22 cellular contexts compared by ENCODE assay signal in the genomic region with DNA sequence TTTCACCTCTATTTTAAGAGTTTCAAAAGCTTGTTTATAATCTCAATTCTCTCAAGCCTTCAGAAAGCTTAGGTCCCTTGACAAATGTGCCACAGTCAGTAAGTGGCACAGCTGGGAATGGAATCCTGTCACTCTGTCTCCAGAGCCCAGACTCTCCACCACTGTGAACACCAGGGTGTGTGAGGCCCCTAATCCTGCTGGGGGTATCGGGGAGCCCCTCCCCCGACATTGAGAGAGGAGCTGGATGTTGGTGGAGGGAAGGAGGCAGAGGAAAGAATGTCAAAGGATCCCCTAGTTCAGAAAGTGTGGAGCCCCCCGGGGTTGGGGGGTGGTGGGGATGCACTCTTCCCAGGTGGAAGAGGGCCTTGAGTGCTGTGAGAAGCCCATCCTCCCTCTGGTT.
DNase-seq lines count a peak whose midpoint lies in the region; ATAC-seq, FAIRE-seq and TF ChIP-seq lines count a peak whose summit lies in the region.
"Had no signal": no experiment of that assay in that cellular context is flagged by ENCODE, and none has a peak within 500 bp of the region (broad histone marks: within the 10 kb centered on the region; RNA-seq: fewer than 3 reads in every experiment).

No MANE protein-coding gene starts in this region.

- no TSS peak for BruUV-seq in GM12878 (replicated peaks; lab: Mats Ljungman, UMichigan)

- H3K9me3 Mint-ChIP-seq in stimulated activated naive B cell treated with anti-CD40 and anti-IgM and Interleukin-4, amounts not matched to agents 10 μg/mL and 1 μg/mL and 100 μg/mL, for 72 hours, result peaks cover 6 to 8% of the 10 kb centered on the region in 2 donors
- H3K9me3 Mint-ChIP-seq in CD4-positive, alpha-beta memory T cell, result peaks cover 0 to 6% (median 0%) of the 10 kb centered on the region in 8 donors
- H3K9me3 Mint-ChIP-seq: HFFc6 had no signal

- no peaks in the 10 kb centered on the region for H3K9me3 ChIP-seq in OCI-LY3 (ENCODE audit: insufficient read depth, low read length)
- H3K9me3 ChIP-seq in GM12878 (replicated peaks; ENCODE audit: control insufficient read depth, insufficient read depth, low read length), result no peaks in the 10 kb centered on the region
- no peaks in the 10 kb centered on the region for H3K9me3 ChIP-seq in CD4-positive, alpha-beta memory T cell (ENCODE audit: control insufficient read depth in 1 of 2, low read length in 2 of 2)
- H3K9me3 ChIP-seq: Caco-2, HAP-1 had no signal

- H3K79me2 ChIP-seq in OCI-LY3 (ENCODE audit: low read length) (no peaks in the 10 kb centered on the region), GM12878 (ENCODE audit: control insufficient read depth, insufficient read depth, low read length) (no peaks in the 10 kb centered on the region)

- SMC1A ChIA-PET in GM12878 (lab: Charles Lee; ENCODE audit: uncharacterized antibody, unreplicated experiment), result interaction anchor here (0.7 to 2.4 kb wide), 5 partner anchors 14 to 359 kb away, joined by 3 to 10 read pairs (median 3); no protein-coding TSS in a partner anchor

- 0% methylated on average over 3 of the region's 3 CpGs for WGBS in GM12878 (ENCODE audit: insufficient coverage, insufficient replicate concordance, low lambda C conversion rate, missing lambda C conversion rate)

- H3K36me3 ChIP-seq in OCI-LY3 (replicated peaks; ENCODE audit: low read depth, low read length), result no peaks in the 10 kb centered on the region
- H3K36me3 ChIP-seq in GM12878 (ENCODE audit: control insufficient read depth in 2 of 2, insufficient read depth in 2 of 2, low read length in 1 of 2), result no peaks in the 10 kb centered on the region
- no peaks in the 10 kb centered on the region for H3K36me3 ChIP-seq in CD4-positive, alpha-beta memory T cell (ENCODE audit: insufficient read depth, low read length)
- H3K36me3 ChIP-seq: HAP-1 had no signal

- no peak for TF ChIP-seq EP300 in GM12878 (IDR thresholded peaks at IDR 0.05; ENCODE audit: borderline replicate concordance in 1 of 2, control insufficient read depth in 1 of 2, low read depth in 2 of 2, low read length in 2 of 2)

- ATAC-seq in GM12878, result peak; percentile 16
- no peak for ATAC-seq in stimulated activated naive B cell treated with anti-CD40 and anti-IgM and Interleukin-4, amounts not matched to agents 10 μg/mL and 1 μg/mL and 100 μg/mL, for 72 hours (replicated peaks)
- ATAC-seq: CD8-positive, alpha-beta T cell had no signal

- in situ Hi-C loops in GM12878 (cut with MboI), result no loop called here

- H3K27me3 Mint-ChIP-seq in stimulated activated naive B cell treated with anti-CD40 and anti-IgM and Interleukin-4, amounts not matched to agents 10 μg/mL and 1 μg/mL and 100 μg/mL, for 72 hours, result no peaks in the 10 kb centered on the region
- peaks cover 0 to 6% of the 10 kb centered on the region in 2 donors for H3K27me3 Mint-ChIP-seq in CD4-positive, alpha-beta memory T cell
- H3K27me3 Mint-ChIP-seq: B cell had no signal

- peak overlapping the region; percentile 60 for H3K4me2 ChIP-seq in OCI-LY3 (ENCODE audit: low read length)
- H3K4me2 ChIP-seq in GM12878 (ENCODE audit: control insufficient read depth, insufficient read depth), result no peak overlapping the region

- TF ChIP-seq RAD21 in GM12878 (IDR thresholded peaks at IDR 0.05; ENCODE audit: insufficient read depth, low read depth, low read length), result no peak

- CTCF ChIA-PET in GM12878 (lab: Yijun Ruan, JAX), result interaction anchor here (0.6 to 1.3 kb wide), 2 partner anchors 10 to 150 kb away, joined by 3 read pairs; no protein-coding TSS in a partner anchor
- CTCF ChIA-PET in CD4-positive, alpha-beta memory T cell (lab: Charles Lee; ENCODE audit: partially characterized antibody), result no interaction called here

- H3K4me3 ChIP-seq in OCI-LY3 (ENCODE audit: low read length), result peak overlapping the region; percentile 49
- no peak overlapping the region for H3K4me3 ChIP-seq in GM12878
- no peak overlapping the region for H3K4me3 ChIP-seq in CD4-positive, alpha-beta memory T cell (ENCODE audit: low read length in 2 of 2)
- H3K4me3 ChIP-seq: HAP-1 had no signal

- peaks cover 21 to 41% of the 10 kb centered on the region in 2 donors for H3K4me1 Mint-ChIP-seq in stimulated activated naive B cell treated with anti-CD40 and anti-IgM and Interleukin-4, amounts not matched to agents 10 μg/mL and 1 μg/mL and 100 μg/mL, for 72 hours
- no peaks in the 10 kb centered on the region for H3K4me1 Mint-ChIP-seq in CD4-positive, alpha-beta memory T cell

- intact Hi-C loops in GM12878 (cut with micrococcal nuclease; ENCODE audit: unreplicated experiment), result no loop called here
- intact Hi-C loops in CD4-positive, alpha-beta memory T cell (cut with micrococcal nuclease), result no loop called here

- DNase-seq in DMS 273 (lab: John Stamatoyannopoulos, UW; ENCODE audit: unreplicated experiment), result peak; percentile 42
- no peak for DNase-seq in DMS 273 treated with DMSO at 0.1 percent for 48 hours (lab: John Stamatoyannopoulos, UW)
- DNase-seq in GM12878 (ENCODE audit: low read depth, low spot score), result no peak
- DNase-seq in stimulated activated naive B cell treated with anti-CD40 and anti-IgM and Interleukin-4, amounts not matched to agents 10 μg/mL and 1 μg/mL and 100 μg/mL, for 72 hours, result no peak
- no peak for DNase-seq in midbrain (lab: John Stamatoyannopoulos, UW)
- no peak for DNase-seq in CD4-positive, alpha-beta memory T cell
- DNase-seq in activated gamma-delta T cell treated with Interleukin-2 at 50 U/mL for 16 hours, result no peak
- DNase-seq: C1 segment of cervical spinal cord; Caco-2; CD8-positive, alpha-beta T cell; DMS53; DMS79 treated with DMSO at 0.1 percent for 48 hours; GF-D8; GOT3; HFFc6 had no signal

- peaks cover 33% of the 10 kb centered on the region for H3K4me1 ChIP-seq in OCI-LY3 (ENCODE audit: low read length)
- H3K4me1 ChIP-seq in GM12878 (ENCODE audit: control insufficient read depth, insufficient read depth, low read length), result no peaks in the 10 kb centered on the region
- H3K4me1 ChIP-seq in CD4-positive, alpha-beta memory T cell (ENCODE audit: insufficient read depth, low read length), result no peaks in the 10 kb centered on the region
- H3K4me1 ChIP-seq: Caco-2, HAP-1 had no signal

- H3K27me3 ChIP-seq in OCI-LY3 (ENCODE audit: low read depth, low read length) (peaks cover 19% of the 10 kb centered on the region), GM12878 (replicated peaks in 1 of 2; ENCODE audit: control insufficient read depth in 2 of 2, insufficient read depth in 2 of 2, low read length in 1 of 2) (no peaks in the 10 kb centered on the region)
- no peaks in the 10 kb centered on the region for H3K27me3 ChIP-seq in CD4-positive, alpha-beta memory T cell (ENCODE audit: insufficient read depth, low read length)

- no peak for FAIRE-seq in GM12878 (lab: Jason Lieb, UNC)
- FAIRE-seq: A204.1, GM12892, H54 had no signal

- no peak for TF ChIP-seq POLR2A in GM12878 (IDR thresholded peaks at IDR 0.05; ENCODE audit: low read depth, low read length)

- H2AFZ ChIP-seq in OCI-LY3 (ENCODE audit: low read depth, low read length) (no peak overlapping the region), GM12878 (ENCODE audit: control insufficient read depth, low read depth, low read length) (no peak overlapping the region)

- peak overlapping the region; percentile 44 for H3K27ac Mint-ChIP-seq in stimulated activated naive B cell treated with anti-CD40 and anti-IgM and Interleukin-4, amounts not matched to agents 10 μg/mL and 1 μg/mL and 100 μg/mL, for 72 hours
- no peak overlapping the region for H3K27ac Mint-ChIP-seq in CD4-positive, alpha-beta memory T cell
- H3K27ac Mint-ChIP-seq: B cell; CD8-positive, alpha-beta T cell; HFFc6 had no signal

- no peaks in the 10 kb centered on the region for H4K20me1 ChIP-seq in OCI-LY3 (ENCODE audit: insufficient read depth, low read length)
- no peaks in the 10 kb centered on the region for H4K20me1 ChIP-seq in GM12878 (ENCODE audit: control insufficient read depth, insufficient read depth)

- RAD21 ChIA-PET in GM12878 (lab: Charles Lee; ENCODE audit: unreplicated experiment), result no interaction called here

- H3K27ac ChIP-seq in OCI-LY3 (ENCODE audit: low read length), result peak overlapping the region; percentile 12; the same call in 1 of the 2 replicates
- no peak overlapping the region for H3K27ac ChIP-seq in GM12878 (ENCODE audit: control insufficient read depth, insufficient read depth)
- no peak overlapping the region for H3K27ac ChIP-seq in CD4-positive, alpha-beta memory T cell (ENCODE audit: low read depth, low read length)
- H3K27ac ChIP-seq: 22Rv1 had no signal

- no peak for TF ChIP-seq CTCF in OCI-LY3 (IDR thresholded peaks at IDR 0.05; ENCODE audit: low read depth, low read length)
- TF ChIP-seq CTCF in GM12878 (IDR thresholded peaks at IDR 0.05 in 2 of 3, conservative IDR thresholded peaks at IDR 0.05 in 1 of 3; ENCODE audit: control insufficient read depth in 2 of 3, extremely low read depth in 1 of 3, insufficient read depth in 1 of 3, low read depth in 3 of 3, low read length in 3 of 3), result no peak

- POLR2A ChIA-PET in GM12878 (lab: Charles Lee), result interaction anchor here (0.6 kb wide), 1 partner anchor 347 kb away, joined by 8 read pairs; no protein-coding TSS in a partner anchor
- POLR2A ChIA-PET in CD4-positive, alpha-beta memory T cell (lab: Charles Lee; ENCODE audit: partially characterized antibody), result no interaction called here

- no peak overlapping the region for H3K4me3 Mint-ChIP-seq in stimulated activated naive B cell treated with anti-CD40 and anti-IgM and Interleukin-4, amounts not matched to agents 10 μg/mL and 1 μg/mL and 100 μg/mL, for 72 hours
- no peak overlapping the region for H3K4me3 Mint-ChIP-seq in CD4-positive, alpha-beta memory T cell
- H3K4me3 Mint-ChIP-seq: B cell; CD8-positive, alpha-beta T cell; HFFc6 had no signal

- H3K9ac ChIP-seq in OCI-LY3 (ENCODE audit: low read length), result no peak overlapping the region
- no peak overlapping the region for H3K9ac ChIP-seq in GM12878 (ENCODE audit: control insufficient read depth, insufficient read depth, low read length)

- H3K36me3 Mint-ChIP-seq in stimulated activated naive B cell treated with anti-CD40 and anti-IgM and Interleukin-4, amounts not matched to agents 10 μg/mL and 1 μg/mL and 100 μg/mL, for 72 hours, result no peaks in the 10 kb centered on the region
- no peaks in the 10 kb centered on the region for H3K36me3 Mint-ChIP-seq in CD4-positive, alpha-beta memory T cell
- H3K36me3 Mint-ChIP-seq: CD8-positive, alpha-beta T cell had no signal

TF ChIP-seq in GM12878, 131 proteins besides CTCF, POLR2A, EP300 and RAD21 (continues in another document):
- no peak for TF ChIP-seq MEF2A (IDR thresholded peaks at IDR 0.05; ENCODE audit: insufficient read depth, low read depth, low read length)
- no peak for TF ChIP-seq HDGF (IDR thresholded peaks at IDR 0.05)
- no peak for TF ChIP-seq NFIC (IDR thresholded peaks at IDR 0.05; ENCODE audit: low read depth, low read length)
- TF ChIP-seq SP1 (IDR thresholded peaks at IDR 0.05; ENCODE audit: low read depth, low read length), result no peak
- TF ChIP-seq MYC (IDR thresholded peaks at IDR 0.05; ENCODE audit: insufficient read depth, insufficient read length, insufficient replicate concordance, low read length, severe bottlenecking), result no peak
- TF ChIP-seq PAX5 (IDR thresholded peaks at IDR 0.05; ENCODE audit: borderline replicate concordance, low read depth, low read length), result no peak
